Comparison of ENCODE assay signal across 12 cellular contexts in genomic region chr11:44615041-44615513, GRCh38. TPM values are rescaled to one million over a fixed set of nuclear protein-coding genes. Genes with fewer than 3 reads are reported as not detected.
DNase-seq lines count a peak whose midpoint lies in the region; ATAC-seq and TF ChIP-seq lines count a peak whose summit lies in the region.
"Had no signal": no experiment of that assay in that cellular context is flagged by ENCODE, and none has a peak within 500 bp of the region (broad histone marks: within the 10 kb centered on the region; RNA-seq: fewer than 3 reads in every experiment).

No MANE protein-coding gene starts in this region.

- TF ChIP-seq POLR2A in GM19193 (IDR thresholded peaks at IDR 0.05; ENCODE audit: extremely low read depth, insufficient read depth, insufficient read length) (peak; percentile 30), Peyer's patch (IDR thresholded peaks at IDR 0.05) (no peak)

- ATAC-seq in HG02973 (IDR thresholded peaks at IDR 0.05; ENCODE audit: unreplicated experiment) (no peak), foreskin keratinocyte (no peak)

- peaks cover 0 to 22% (median 0%) of the 10 kb centered on the region in 3 donors for H3K36me3 ChIP-seq in Peyer's patch
- H3K36me3 ChIP-seq in effector memory CD4-positive, alpha-beta T cell (ENCODE audit: control insufficient read depth, insufficient read depth, low read length) = peaks cover 36% of the 10 kb centered on the region

- intact Hi-C loops in posterior vena cava (cut with DNase I) = loop anchor here (1.0 to 2.0 kb wide), 2 partner anchors 54 to 270 kb away; no protein-coding TSS in a partner anchor

- no peaks in the 10 kb centered on the region for H3K9me3 ChIP-seq in Peyer's patch
- no peaks in the 10 kb centered on the region for H3K9me3 ChIP-seq in effector memory CD4-positive, alpha-beta T cell (ENCODE audit: control insufficient read depth, low read length)

- H3K4me3 ChIP-seq in Peyer's patch = no peak overlapping the region
- no peak overlapping the region for H3K4me3 ChIP-seq in effector memory CD4-positive, alpha-beta T cell (ENCODE audit: insufficient read depth, low read depth, low read length, poor library complexity, severe bottlenecking)

- H3K27me3 ChIP-seq in Peyer's patch = no peaks in the 10 kb centered on the region
- no peaks in the 10 kb centered on the region for H3K27me3 ChIP-seq in effector memory CD4-positive, alpha-beta T cell (replicated peaks; ENCODE audit: control insufficient read depth, insufficient read depth, low read length, poor library complexity, severe bottlenecking)
- H3K27me3 ChIP-seq in foreskin keratinocyte = no peaks in the 10 kb centered on the region

- peak in 2 of 3 donors; percentile 43 to 55 for DNase-seq in Peyer's patch
- no peak for DNase-seq in effector memory CD4-positive, alpha-beta T cell
- peak; percentile 54 for DNase-seq in posterior vena cava (ENCODE audit: low spot score)
- DNase-seq in kidney glomerular epithelial cell (lab: John Stamatoyannopoulos, UW) = no peak
- no peak for DNase-seq in foreskin keratinocyte
- DNase-seq: activated CD4-positive, alpha-beta T cell treated with anti-CD3 and anti-CD28 coated beads, Interleukin-2, amount 50 U/mL, for 1 hour; activated gamma-delta T cell; immature natural killer cell; NCI-H1694; stimulated activated CD4-positive, alpha-beta T cell treated with anti-CD3 and anti-CD28 coated beads, Interleukin-15, amount 100 ng/mL, for 24 hours had no signal

- TF ChIP-seq CTCF in Peyer's patch (IDR thresholded peaks at IDR 0.05) = no peak
- no peak for TF ChIP-seq CTCF in foreskin keratinocyte (conservative IDR thresholded peaks at IDR 0.05)

- H3K27ac ChIP-seq in Peyer's patch (no peak overlapping the region), foreskin keratinocyte (no peak overlapping the region)
- H3K27ac ChIP-seq in effector memory CD4-positive, alpha-beta T cell (ENCODE audit: insufficient read depth, low read length, poor library complexity, severe bottlenecking) = peak overlapping the region; percentile 43

- H3K4me1 ChIP-seq in Peyer's patch (peaks cover 0 to 36% (median 13%) of the 10 kb centered on the region in 4 donors), foreskin keratinocyte (no peaks in the 10 kb centered on the region)
- H3K4me1 ChIP-seq in effector memory CD4-positive, alpha-beta T cell (ENCODE audit: control insufficient read depth, insufficient read depth, low read length, poor library complexity, severe bottlenecking) = peaks cover 45% of the 10 kb centered on the region

RNA-seq across cellular contexts. Expression of gene CD82, which starts 49.6 kb away (rescaled TPM):
- 100 to 1,000 TPM in 1 of 4 donors, 10 to 100 TPM in 3; 40.4 to 140 (median 78.4) TPM for total RNA-seq in Peyer's patch
- total RNA-seq in posterior vena cava = 10 to 100 TPM; 26.8 to 28.6 TPM
- 91.8 and 97.5 TPM in 2 replicates for total RNA-seq in foreskin keratinocyte
- polyA plus RNA-seq in foreskin keratinocyte = 207 and 211 TPM in 2 replicates

Comparison
In these comparisons a context has a peak if more than half of its experiments do, and no peak if none do; other contexts are left out.
1. DNase-seq: peak in Peyer's patch (2 of 3) and posterior vena cava (single experiment); none in effector memory CD4-positive, alpha-beta T cell (0 of 3), kidney glomerular epithelial cell (single experiment) and foreskin keratinocyte (0 of 2).